ENCODE assay signal across 30 cellular contexts in genomic region chr7:98571006-98571405, GRCh38. TPM values are rescaled to one million over a fixed set of nuclear protein-coding genes. Genes with fewer than 3 reads are reported as not detected.
"Had no signal": no experiment of that assay in that cellular context is flagged by ENCODE, and none has a peak within 500 bp of the region (broad histone marks: within the 10 kb centered on the region; RNA-seq: fewer than 3 reads in every experiment).

No MANE protein-coding gene starts in this region.

- ATAC-seq: sciatic nerve, WTC11 had no signal

- H3K4me1 Mint-ChIP-seq: activated CD4-positive, alpha-beta memory T cell treated with anti-CD3 and anti-CD28 coated beads, Interleukin-2, amount 10 ng/mL, durations not matched to agents 7 days and 5 days; activated CD4-positive, alpha-beta T cell treated with anti-CD3 and anti-CD28 coated beads, Interleukin-2, amount 10 ng/mL, durations not matched to agents 7 days and 5 days; activated naive CD4-positive, alpha-beta T cell treated with anti-CD3 and anti-CD28 coated beads, Interleukin-2, amount 10 ng/mL, durations not matched to agents 7 days and 5 days; activated naive CD8-positive, alpha-beta T cell treated with anti-CD3 and anti-CD28 coated beads, Interleukin-2, amount 10 ng/mL, durations not matched to agents 7 days and 5 days; mesothelial cell of epicardium; naive B cell; nephron progenitor cell had no signal

- H3K27ac ChIP-seq: epithelial cell of prostate, neutrophil, ovary, upper lobe of left lung, vagina had no signal

- H3K4me1 ChIP-seq: breast epithelium, esophagus squamous epithelium, left ventricle myocardium inferior, spleen, upper lobe of left lung, vagina had no signal

- H3K27ac Mint-ChIP-seq: activated CD4-positive, alpha-beta memory T cell treated with anti-CD3 and anti-CD28 coated beads, Interleukin-2, amount 10 ng/mL, durations not matched to agents 7 days and 5 days; activated CD4-positive, alpha-beta T cell treated with anti-CD3 and anti-CD28 coated beads, Interleukin-2, amount 10 ng/mL, durations not matched to agents 7 days and 5 days; activated naive CD4-positive, alpha-beta T cell treated with anti-CD3 and anti-CD28 coated beads, Interleukin-2, amount 10 ng/mL, durations not matched to agents 7 days and 5 days; activated naive CD8-positive, alpha-beta T cell treated with anti-CD3 and anti-CD28 coated beads, Interleukin-2, amount 10 ng/mL, durations not matched to agents 7 days and 5 days; activated T-cell treated with anti-CD3 and anti-CD28 coated beads, Interleukin-2, amount 50 U/mL, for 24 hours; dendritic cell treated with granulocyte-macrophage colony-stimulating factor and Interleukin-4, amounts not matched to agents 40 ng/mL and 50 ng/mL, for 4 days; mesothelial cell of epicardium; nephron progenitor cell; progenitor cell of endocrine pancreas; WTC11 had no signal

- H3K27me3 Mint-ChIP-seq: activated CD4-positive, alpha-beta memory T cell treated with anti-CD3 and anti-CD28 coated beads, Interleukin-2, amount 10 ng/mL, durations not matched to agents 7 days and 5 days; activated CD4-positive, alpha-beta T cell treated with anti-CD3 and anti-CD28 coated beads, Interleukin-2, amount 10 ng/mL, durations not matched to agents 7 days and 5 days; activated naive CD4-positive, alpha-beta T cell treated with anti-CD3 and anti-CD28 coated beads, Interleukin-2, amount 10 ng/mL, durations not matched to agents 7 days and 5 days; dendritic cell treated with granulocyte-macrophage colony-stimulating factor and Interleukin-4, amounts not matched to agents 40 ng/mL and 50 ng/mL, for 4 days had no signal

- H3K36me3 ChIP-seq: breast epithelium, esophagus squamous epithelium, left ventricle myocardium inferior, neutrophil, ovary, spleen, upper lobe of left lung, vagina had no signal

- H3K4me3 ChIP-seq: breast epithelium, esophagus squamous epithelium, left ventricle myocardium inferior, ovary, spleen, upper lobe of left lung, vagina had no signal

- H3K27me3 ChIP-seq: esophagus squamous epithelium, neutrophil, ovary, upper lobe of left lung, vagina had no signal

- H3K36me3 Mint-ChIP-seq: activated naive CD8-positive, alpha-beta T cell treated with anti-CD3 and anti-CD28 coated beads, Interleukin-2, amount 10 ng/mL, durations not matched to agents 7 days and 5 days; mesothelial cell of epicardium; naive B cell had no signal

- DNase-seq: activated CD4-positive, alpha-beta memory T cell treated with anti-CD3 and anti-CD28 coated beads, Interleukin-2, amount 10 ng/mL, durations not matched to agents 7 days and 5 days; activated CD4-positive, alpha-beta T cell treated with anti-CD3 and anti-CD28 coated beads for 1 hour; activated CD4-positive, alpha-beta T cell treated with anti-CD3 and anti-CD28 coated beads, Interleukin-2, amount 10 ng/mL, durations not matched to agents 7 days and 5 days; activated CD8-positive, alpha-beta memory T cell treated with anti-CD3 and anti-CD28 coated beads, Interleukin-2, amount 50 U/mL, for 48 hours; activated gamma-delta T cell; activated naive CD4-positive, alpha-beta T cell treated with anti-CD3 and anti-CD28 coated beads, Interleukin-2, amount 10 ng/mL, durations not matched to agents 7 days and 5 days; activated naive CD8-positive, alpha-beta T cell treated with anti-CD3 and anti-CD28 coated beads, Interleukin-2, amount 10 ng/mL, durations not matched to agents 7 days and 5 days; activated T-cell treated with anti-CD3 and anti-CD28 coated beads, Interleukin-2, amount 50 U/mL, for 24 hours; central memory CD4-positive, alpha-beta T cell; effector CD8-positive, alpha-beta T cell; esophagus squamous epithelium; foreskin melanocyte; kidney glomerular epithelial cell; left ventricle myocardium inferior; naive B cell; nephron progenitor cell; ovary; spleen; stimulated activated naive CD4-positive, alpha-beta T cell; T-helper 2 cell; upper lobe of left lung had no signal

- H3K4me3 Mint-ChIP-seq: activated CD4-positive, alpha-beta memory T cell treated with anti-CD3 and anti-CD28 coated beads, Interleukin-2, amount 10 ng/mL, durations not matched to agents 7 days and 5 days; activated CD4-positive, alpha-beta T cell treated with anti-CD3 and anti-CD28 coated beads, Interleukin-2, amount 10 ng/mL, durations not matched to agents 7 days and 5 days; activated naive CD4-positive, alpha-beta T cell treated with anti-CD3 and anti-CD28 coated beads, Interleukin-2, amount 10 ng/mL, durations not matched to agents 7 days and 5 days; activated naive CD8-positive, alpha-beta T cell treated with anti-CD3 and anti-CD28 coated beads, Interleukin-2, amount 10 ng/mL, durations not matched to agents 7 days and 5 days; activated T-cell treated with anti-CD3 and anti-CD28 coated beads, Interleukin-2, amount 50 U/mL, for 24 hours; dendritic cell treated with granulocyte-macrophage colony-stimulating factor and Interleukin-4, amounts not matched to agents 40 ng/mL and 50 ng/mL, for 4 days; mesothelial cell of epicardium; nephron progenitor cell; WTC11 had no signal

RNA-seq across cellular contexts. Expression of gene NPTX2, which starts 46.1 kb away (rescaled TPM):
- total RNA-seq: activated CD4-positive, alpha-beta memory T cell treated with anti-CD3 and anti-CD28 coated beads, Interleukin-2, amount 10 ng/mL, durations not matched to agents 7 days and 5 days; activated CD4-positive, alpha-beta T cell treated with anti-CD3 and anti-CD28 coated beads, Interleukin-2, amount 10 ng/mL, durations not matched to agents 7 days and 5 days; activated naive CD8-positive, alpha-beta T cell treated with anti-CD3 and anti-CD28 coated beads, Interleukin-2, amount 10 ng/mL, durations not matched to agents 7 days and 5 days had no signal
